ENCODE assay signal across 8 cellular contexts in the genomic region with DNA sequence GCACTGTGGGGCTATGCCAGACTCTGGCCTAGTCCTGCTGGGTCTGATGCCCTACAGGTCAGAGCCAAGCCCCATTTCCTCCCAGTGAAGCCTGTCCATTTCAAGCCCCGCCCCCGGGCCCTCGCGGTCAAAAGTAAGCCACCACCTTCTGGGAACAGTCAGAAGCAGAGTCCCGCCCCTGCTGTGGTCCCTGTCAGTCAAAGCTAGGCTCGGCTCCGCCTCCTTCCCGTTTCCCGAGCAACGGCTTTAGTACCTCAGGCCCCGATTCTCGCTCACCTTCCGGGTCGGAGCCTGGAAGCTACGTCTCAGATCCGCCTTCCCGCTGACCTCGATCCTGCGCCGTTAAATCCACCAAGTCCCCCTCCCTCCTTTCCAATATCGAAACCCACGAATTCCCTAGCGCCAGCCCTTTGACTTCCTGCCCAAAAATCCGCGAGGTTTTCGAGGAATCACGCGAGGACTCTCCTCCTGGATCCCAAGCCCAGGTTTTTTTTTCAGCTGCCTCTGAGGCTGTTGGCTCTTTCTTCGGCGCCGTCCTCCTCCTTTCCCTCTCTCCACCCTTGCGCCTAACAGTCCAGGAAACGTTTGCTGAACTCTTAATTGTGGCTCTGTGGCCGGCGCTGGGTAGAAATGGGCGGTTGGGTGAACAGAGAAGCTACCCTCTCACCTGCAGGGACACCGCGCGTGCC. TPM values are rescaled to one million over a fixed set of nuclear protein-coding genes. Genes with fewer than 3 reads are reported as not detected.
A peak's percentile ranks its signal among the peaks of the same experiment; 100 is the strongest.
DNase-seq lines count a peak whose midpoint lies in the region; ATAC-seq and TF ChIP-seq lines count a peak whose summit lies in the region.

No MANE protein-coding gene starts in this region.

- H3K4me3 ChIP-seq in GM06990 (replicated peaks; ENCODE audit: low read depth, low read length) (peak overlapping the region; percentile 65), ovary (peak overlapping the region; percentile 51), thyroid gland (replicated peaks in 1 of 3) (peak overlapping the region in 2 of 3 donors; percentile 26 to 30)

- H3K27ac ChIP-seq in ovary (peak overlapping the region; percentile 54 to 76), thyroid gland (peak overlapping the region; percentile 85 to 96 (median 89))

- H3K27me3 ChIP-seq in GM06990 (replicated peaks; ENCODE audit: control insufficient read depth, insufficient read depth, low read length): no peaks in the 10 kb centered on the region
- peaks cover 3% of the 10 kb centered on the region for H3K27me3 ChIP-seq in ovary
- H3K27me3 ChIP-seq in thyroid gland: peaks cover 12% of the 10 kb centered on the region

- peaks cover 3% of the 10 kb centered on the region for H3K4me1 ChIP-seq in ovary (ENCODE audit: insufficient read depth)
- H3K4me1 ChIP-seq in thyroid gland: peaks cover 13% of the 10 kb centered on the region in 2 donors

- H3K4me1 Mint-ChIP-seq in HFFc6 (ENCODE audit: low read depth): peaks cover 48% of the 10 kb centered on the region
- H3K4me1 Mint-ChIP-seq in activated naive CD8-positive, alpha-beta T cell treated with anti-CD3 and anti-CD28 coated beads for 36 hours: peaks cover 20% of the 10 kb centered on the region

- TF ChIP-seq CTCF in GM06990 (IDR thresholded peaks at IDR 0.05; ENCODE audit: insufficient read depth, low read length, poor library complexity, severe bottlenecking) (no peak), HFFc6 (IDR thresholded peaks at IDR 0.05) (no peak), ovary (IDR thresholded peaks at IDR 0.05) (no peak), thyroid gland (IDR thresholded peaks at IDR 0.05) (no peak)

- TF ChIP-seq EP300 in ovary (IDR thresholded peaks at IDR 0.05): peak; percentile 47

- H3K36me3 Mint-ChIP-seq in HFFc6 (ENCODE audit: low read depth): peaks cover 10% of the 10 kb centered on the region
- H3K36me3 Mint-ChIP-seq in activated naive CD8-positive, alpha-beta T cell treated with anti-CD3 and anti-CD28 coated beads for 36 hours: peaks cover 4% of the 10 kb centered on the region

- H3K27me3 Mint-ChIP-seq in HFFc6 (ENCODE audit: insufficient read depth): peaks cover 8% of the 10 kb centered on the region
- peaks cover 25% of the 10 kb centered on the region for H3K27me3 Mint-ChIP-seq in activated naive CD8-positive, alpha-beta T cell treated with anti-CD3 and anti-CD28 coated beads for 36 hours

- H3K36me3 ChIP-seq in GM06990 (ENCODE audit: control insufficient read depth, insufficient read depth, low read length) (no peaks in the 10 kb centered on the region), ovary (no peaks in the 10 kb centered on the region), thyroid gland (peaks cover 0 to 9% of the 10 kb centered on the region in 2 donors)

- ATAC-seq in SK-N-SH treated with all-trans-retinoic acid at 6 μM for 48 hours: peak; percentile 92

- H3K9me3 Mint-ChIP-seq in HFFc6: no peaks in the 10 kb centered on the region
- H3K9me3 Mint-ChIP-seq in activated naive CD8-positive, alpha-beta T cell treated with anti-CD3 and anti-CD28 coated beads for 36 hours: no peaks in the 10 kb centered on the region

- 1% methylated on average over 39 of the region's 39 CpGs for WGBS in ovary, 3 donors
- 1 to 3% methylated on average over 31 to 37 of the region's 39 CpGs for WGBS in thyroid gland, 2 donors

- intact Hi-C loops in head of caudate nucleus (cut with DNase I): no loop called here
- intact Hi-C loops in ovary (cut with DNase I): no loop called here
- intact Hi-C loops in thyroid gland (cut with DNase I): no loop called here

- peak overlapping the region; percentile 100 for H3K27ac Mint-ChIP-seq in HFFc6
- H3K27ac Mint-ChIP-seq in activated naive CD8-positive, alpha-beta T cell treated with anti-CD3 and anti-CD28 coated beads for 36 hours: peak overlapping the region; percentile 74

- peak; percentile 62 for TF ChIP-seq POLR2A in ovary (IDR thresholded peaks at IDR 0.05)
- peak in 1 of 2 donors; percentile 63 for TF ChIP-seq POLR2A in thyroid gland (IDR thresholded peaks at IDR 0.05)

- peak; percentile 89 for DNase-seq in GM06990 (ENCODE audit: extremely low read depth, insufficient read length)
- DNase-seq in HFFc6: peak; percentile 94
- peak; percentile 91 for DNase-seq in NCI-H1048 (lab: John Stamatoyannopoulos, UW)
- peak; percentile 89 for DNase-seq in activated naive CD8-positive, alpha-beta T cell treated with anti-CD3 and anti-CD28 coated beads for 36 hours
- peak; percentile 72 to 97 (median 90) for DNase-seq in head of caudate nucleus
- DNase-seq in ovary: peak; percentile 94 to 97 (median 95)
- DNase-seq in thyroid gland: peak; percentile 99

- H3K4me3 Mint-ChIP-seq in HFFc6: peak overlapping the region; percentile 97
- peak overlapping the region; percentile 84 for H3K4me3 Mint-ChIP-seq in activated naive CD8-positive, alpha-beta T cell treated with anti-CD3 and anti-CD28 coated beads for 36 hours

- H3K9me3 ChIP-seq in ovary (no peaks in the 10 kb centered on the region), thyroid gland (no peaks in the 10 kb centered on the region)

TF ChIP-seq in SK-N-SH treated with all-trans-retinoic acid at 6 μM for 48 hours, 23 proteins besides CTCF, POLR2A, EP300 and RAD21 (continues in another document):
- TF ChIP-seq PPARA (CRISPR knock-in tag; IDR thresholded peaks at IDR 0.05; ENCODE audit: borderline replicate concordance): no peak
- TF ChIP-seq, protein P1, sequence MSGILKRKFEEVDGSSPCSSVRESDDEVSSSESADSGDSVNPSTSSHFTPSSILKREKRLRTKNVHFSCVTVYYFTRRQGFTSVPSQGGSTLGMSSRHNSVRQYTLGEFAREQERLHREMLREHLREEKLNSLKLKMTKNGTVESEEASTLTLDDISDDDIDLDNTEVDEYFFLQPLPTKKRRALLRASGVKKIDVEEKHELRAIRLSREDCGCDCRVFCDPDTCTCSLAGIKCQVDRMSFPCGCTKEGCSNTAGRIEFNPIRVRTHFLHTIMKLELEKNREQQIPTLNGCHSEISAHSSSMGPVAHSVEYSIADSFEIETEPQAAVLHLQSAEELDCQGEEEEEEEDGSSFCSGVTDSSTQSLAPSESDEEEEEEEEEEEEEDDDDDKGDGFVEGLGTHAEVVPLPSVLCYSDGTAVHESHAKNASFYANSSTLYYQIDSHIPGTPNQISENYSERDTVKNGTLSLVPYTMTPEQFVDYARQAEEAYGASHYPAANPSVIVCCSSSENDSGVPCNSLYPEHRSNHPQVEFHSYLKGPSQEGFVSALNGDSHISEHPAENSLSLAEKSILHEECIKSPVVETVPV (CRISPR knock-in tag; IDR thresholded peaks at IDR 0.05): no peak
- TF ChIP-seq ZC3H10 (CRISPR knock-in tag; IDR thresholded peaks at IDR 0.05): no peak
- no peak for TF ChIP-seq ZNF565 (CRISPR knock-in tag; conservative IDR thresholded peaks at IDR 0.05; ENCODE audit: low read depth)
- no peak for TF ChIP-seq ISL1 (CRISPR knock-in tag; IDR thresholded peaks at IDR 0.05)
- TF ChIP-seq, protein P2, sequence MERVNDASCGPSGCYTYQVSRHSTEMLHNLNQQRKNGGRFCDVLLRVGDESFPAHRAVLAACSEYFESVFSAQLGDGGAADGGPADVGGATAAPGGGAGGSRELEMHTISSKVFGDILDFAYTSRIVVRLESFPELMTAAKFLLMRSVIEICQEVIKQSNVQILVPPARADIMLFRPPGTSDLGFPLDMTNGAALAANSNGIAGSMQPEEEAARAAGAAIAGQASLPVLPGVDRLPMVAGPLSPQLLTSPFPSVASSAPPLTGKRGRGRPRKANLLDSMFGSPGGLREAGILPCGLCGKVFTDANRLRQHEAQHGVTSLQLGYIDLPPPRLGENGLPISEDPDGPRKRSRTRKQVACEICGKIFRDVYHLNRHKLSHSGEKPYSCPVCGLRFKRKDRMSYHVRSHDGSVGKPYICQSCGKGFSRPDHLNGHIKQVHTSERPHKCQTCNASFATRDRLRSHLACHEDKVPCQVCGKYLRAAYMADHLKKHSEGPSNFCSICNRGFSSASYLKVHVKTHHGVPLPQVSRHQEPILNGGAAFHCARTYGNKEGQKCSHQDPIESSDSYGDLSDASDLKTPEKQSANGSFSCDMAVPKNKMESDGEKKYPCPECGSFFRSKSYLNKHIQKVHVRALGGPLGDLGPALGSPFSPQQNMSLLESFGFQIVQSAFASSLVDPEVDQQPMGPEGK (CRISPR knock-in tag; IDR thresholded peaks at IDR 0.05; ENCODE audit: borderline replicate concordance): no peak
- no peak for TF ChIP-seq BACH2 (CRISPR knock-in tag; IDR thresholded peaks at IDR 0.05; ENCODE audit: borderline replicate concordance)

RNA-seq across cellular contexts. Expression of a gene that starts 11.8 kb away (rescaled TPM):
- total RNA-seq in HFFc6 (2021; fragmentation: NEBNext Ultra II Directional; extraction: Animal tissue kit (Norgen Biotek cat#: 25700)): 10 to 100 TPM; 44.1 to 57.4 (median 50.5) TPM
- 10 to 100 TPM; 12.6 to 13.9 TPM for total RNA-seq in activated naive CD8-positive, alpha-beta T cell treated with anti-CD3 and anti-CD28 coated beads for 36 hours
- total RNA-seq in ovary: 10 to 100 TPM; 20.2 to 47.0 (median 28.6) TPM
- polyA plus RNA-seq in ovary: 10 to 100 TPM; 26.5 to 51.5 TPM
- total RNA-seq in thyroid gland: 10 to 100 TPM; 35.8 to 56.8 (median 43.3) TPM

RNA-seq across cellular contexts. Expression of a gene that starts 11.9 kb away (rescaled TPM):
- total RNA-seq in HFFc6 (2021; fragmentation: NEBNext Ultra II Directional; extraction: Animal tissue kit (Norgen Biotek cat#: 25700)): 1 to 10 TPM; 1.1 to 1.9 (median 1.2) TPM
- under 1 TPM; 0.14 to 0.66 TPM for total RNA-seq in activated naive CD8-positive, alpha-beta T cell treated with anti-CD3 and anti-CD28 coated beads for 36 hours
- total RNA-seq in ovary (1 to 10 TPM in 2 of 7 donors, under 1 TPM in 5; 0.56 to 1.2 (median 0.74) TPM), thyroid gland (1 to 10 TPM in 1 of 4 donors, under 1 TPM in 3; 0.24 to 1.1 (median 0.69) TPM)
- under 1 TPM; 0.07 to 0.44 TPM for polyA plus RNA-seq in ovary

RNA-seq across cellular contexts. Expression of a gene that starts 19.0 kb away (rescaled TPM):
- 10 to 100 TPM; 14.5 to 21.1 (median 19.9) TPM for total RNA-seq in HFFc6 (2021; fragmentation: NEBNext Ultra II Directional; extraction: Animal tissue kit (Norgen Biotek cat#: 25700))
- total RNA-seq in activated naive CD8-positive, alpha-beta T cell treated with anti-CD3 and anti-CD28 coated beads for 36 hours: under 1 TPM; 0.25 to 0.28 TPM
- 1 to 10 TPM in 2 of 7 donors, under 1 TPM in 3, not detected in 2; 0.57 to 1.4 (median 0.94) TPM for total RNA-seq in ovary
- 1 to 10 TPM in 1 of 2 donors, under 1 TPM in 1; 0.46 to 1.9 TPM for polyA plus RNA-seq in ovary
- total RNA-seq in thyroid gland: 1 to 10 TPM; 3.1 to 9.9 (median 6.3) TPM

RNA-seq across cellular contexts. Expression of a gene that starts 43.2 kb away (rescaled TPM):
- total RNA-seq in HFFc6 (2021; fragmentation: NEBNext Ultra II Directional; extraction: Animal tissue kit (Norgen Biotek cat#: 25700)): 10 to 100 TPM; 66.8 to 80.5 (median 74.6) TPM
- total RNA-seq in activated naive CD8-positive, alpha-beta T cell treated with anti-CD3 and anti-CD28 coated beads for 36 hours: 10 to 100 TPM; 10.4 to 12.1 TPM
- total RNA-seq in ovary: 100 to 1,000 TPM in 2 of 7 donors, 10 to 100 TPM in 5; 60.6 to 121 (median 77.4) TPM
- polyA plus RNA-seq in ovary: 10 to 100 TPM in 1 of 2 donors, 1 to 10 TPM in 1; 9.4 to 93.9 TPM
- total RNA-seq in thyroid gland: 100 to 1,000 TPM in 1 of 4 donors, 10 to 100 TPM in 3; 75.4 to 107 (median 88.1) TPM

RNA-seq across cellular contexts. Expression of a gene that starts 55.5 kb away (rescaled TPM):
- 1 to 10 TPM; 5.7 to 9.5 (median 7.0) TPM for total RNA-seq in HFFc6 (2021; fragmentation: NEBNext Ultra II Directional; extraction: Animal tissue kit (Norgen Biotek cat#: 25700))
- total RNA-seq in activated naive CD8-positive, alpha-beta T cell treated with anti-CD3 and anti-CD28 coated beads for 36 hours: 10 to 100 TPM; 40.6 to 41.9 TPM
- total RNA-seq in ovary: 10 to 100 TPM in 4 of 7 donors, 1 to 10 TPM in 3; 2.4 to 13.9 (median 10.7) TPM
- polyA plus RNA-seq in ovary: 10 to 100 TPM in 1 of 2 donors, 1 to 10 TPM in 1; 5.3 to 12.5 TPM
- total RNA-seq in thyroid gland: 1 to 10 TPM; 5.5 to 7.7 (median 6.8) TPM

Comparison
In these comparisons a context has a peak if more than half of its experiments do, and no peak if none do; other contexts are left out.
1. Peak in every context shown above with its lines: DNase-seq, ATAC-seq, H3K4me3 ChIP-seq and H3K27ac ChIP-seq.